In the genomic region with DNA sequence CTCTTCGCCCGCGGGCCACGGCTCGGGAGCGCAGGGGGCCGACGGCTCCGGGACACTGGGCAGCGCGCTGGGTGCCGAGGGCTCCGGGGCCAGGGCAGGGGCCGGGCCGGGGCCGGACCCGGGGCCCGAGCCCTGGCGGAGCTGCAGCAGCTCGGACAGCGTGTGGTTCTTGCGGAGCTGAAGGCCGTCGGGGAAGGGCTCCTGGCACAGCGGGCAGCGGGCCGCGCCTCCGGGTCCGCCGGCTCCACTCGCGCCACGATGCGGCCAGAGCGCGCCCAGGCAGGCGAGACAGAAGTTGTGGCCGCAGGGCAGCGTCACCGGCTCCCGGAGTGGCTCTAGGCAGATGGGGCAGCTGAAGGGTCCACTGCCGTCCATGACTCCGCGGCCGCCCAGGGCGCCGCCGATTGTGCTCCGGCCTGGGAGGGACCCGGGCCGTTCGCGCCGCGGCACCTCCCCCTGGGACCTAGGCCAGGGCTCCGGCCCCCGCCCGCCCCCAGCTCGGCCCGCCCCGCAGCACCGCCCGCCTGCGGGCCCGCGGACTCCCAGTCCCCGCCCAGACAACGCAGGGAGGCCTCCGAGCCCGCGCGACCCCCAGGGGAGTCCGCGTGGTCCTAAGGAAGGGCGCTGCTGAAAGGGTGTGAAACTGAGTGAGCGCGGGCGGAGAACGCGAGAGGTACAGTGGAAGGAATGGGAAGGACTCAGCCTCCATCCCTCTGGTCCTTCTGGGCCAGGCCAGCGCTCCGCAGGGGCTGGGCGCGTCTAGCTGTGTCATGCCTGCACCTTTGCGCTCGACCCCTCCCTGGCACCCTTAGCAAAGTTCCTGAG, we compare ENCODE assay signal across 2 cellular contexts.
TF ChIP-seq lines count a peak whose summit lies in the region.

A gene with protein sequence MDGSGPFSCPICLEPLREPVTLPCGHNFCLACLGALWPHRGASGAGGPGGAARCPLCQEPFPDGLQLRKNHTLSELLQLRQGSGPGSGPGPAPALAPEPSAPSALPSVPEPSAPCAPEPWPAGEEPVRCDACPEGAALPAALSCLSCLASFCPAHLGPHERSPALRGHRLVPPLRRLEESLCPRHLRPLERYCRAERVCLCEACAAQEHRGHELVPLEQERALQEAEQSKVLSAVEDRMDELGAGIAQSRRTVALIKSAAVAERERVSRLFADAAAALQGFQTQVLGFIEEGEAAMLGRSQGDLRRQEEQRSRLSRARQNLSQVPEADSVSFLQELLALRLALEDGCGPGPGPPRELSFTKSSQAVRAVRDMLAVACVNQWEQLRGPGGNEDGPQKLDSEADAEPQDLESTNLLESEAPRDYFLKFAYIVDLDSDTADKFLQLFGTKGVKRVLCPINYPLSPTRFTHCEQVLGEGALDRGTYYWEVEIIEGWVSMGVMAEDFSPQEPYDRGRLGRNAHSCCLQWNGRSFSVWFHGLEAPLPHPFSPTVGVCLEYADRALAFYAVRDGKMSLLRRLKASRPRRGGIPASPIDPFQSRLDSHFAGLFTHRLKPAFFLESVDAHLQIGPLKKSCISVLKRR (minus strand): TSS at position 408 of the 825 bp plus-strand sequence. CDS start 33 bp downstream, at position 375.

TF ChIP-seq in SK-N-SH, 30 proteins besides CTCF, POLR2A, EP300 and RAD21 (continued from another document):
- TF ChIP-seq, protein P1, sequence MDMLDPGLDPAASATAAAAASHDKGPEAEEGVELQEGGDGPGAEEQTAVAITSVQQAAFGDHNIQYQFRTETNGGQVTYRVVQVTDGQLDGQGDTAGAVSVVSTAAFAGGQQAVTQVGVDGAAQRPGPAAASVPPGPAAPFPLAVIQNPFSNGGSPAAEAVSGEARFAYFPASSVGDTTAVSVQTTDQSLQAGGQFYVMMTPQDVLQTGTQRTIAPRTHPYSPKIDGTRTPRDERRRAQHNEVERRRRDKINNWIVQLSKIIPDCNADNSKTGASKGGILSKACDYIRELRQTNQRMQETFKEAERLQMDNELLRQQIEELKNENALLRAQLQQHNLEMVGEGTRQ (IDR thresholded peaks at IDR 0.05; ENCODE audit: borderline replicate concordance, low read depth, low read length) = no peak
TF ChIP-seq in SK-N-SH: peak in this region for 0.

TF ChIP-seq in SK-N-SH treated with all-trans-retinoic acid at 6 μM for 48 hours, 23 proteins besides CTCF, POLR2A, EP300 and RAD21 (continued from another document):
- TF ChIP-seq, protein P2, sequence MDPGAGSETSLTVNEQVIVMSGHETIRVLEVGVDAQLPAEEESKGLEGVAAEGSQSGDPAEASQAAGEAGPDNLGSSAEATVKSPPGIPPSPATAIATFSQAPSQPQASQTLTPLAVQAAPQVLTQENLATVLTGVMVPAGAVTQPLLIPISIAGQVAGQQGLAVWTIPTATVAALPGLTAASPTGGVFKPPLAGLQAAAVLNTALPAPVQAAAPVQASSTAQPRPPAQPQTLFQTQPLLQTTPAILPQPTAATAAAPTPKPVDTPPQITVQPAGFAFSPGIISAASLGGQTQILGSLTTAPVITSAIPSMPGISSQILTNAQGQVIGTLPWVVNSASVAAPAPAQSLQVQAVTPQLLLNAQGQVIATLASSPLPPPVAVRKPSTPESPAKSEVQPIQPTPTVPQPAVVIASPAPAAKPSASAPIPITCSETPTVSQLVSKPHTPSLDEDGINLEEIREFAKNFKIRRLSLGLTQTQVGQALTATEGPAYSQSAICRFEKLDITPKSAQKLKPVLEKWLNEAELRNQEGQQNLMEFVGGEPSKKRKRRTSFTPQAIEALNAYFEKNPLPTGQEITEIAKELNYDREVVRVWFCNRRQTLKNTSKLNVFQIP (CRISPR knock-in tag; IDR thresholded peaks at IDR 0.05; ENCODE audit: borderline replicate concordance, low read depth) = no peak
- TF ChIP-seq ISL1 (CRISPR knock-in tag; IDR thresholded peaks at IDR 0.05) = no peak
- TF ChIP-seq, protein P3, sequence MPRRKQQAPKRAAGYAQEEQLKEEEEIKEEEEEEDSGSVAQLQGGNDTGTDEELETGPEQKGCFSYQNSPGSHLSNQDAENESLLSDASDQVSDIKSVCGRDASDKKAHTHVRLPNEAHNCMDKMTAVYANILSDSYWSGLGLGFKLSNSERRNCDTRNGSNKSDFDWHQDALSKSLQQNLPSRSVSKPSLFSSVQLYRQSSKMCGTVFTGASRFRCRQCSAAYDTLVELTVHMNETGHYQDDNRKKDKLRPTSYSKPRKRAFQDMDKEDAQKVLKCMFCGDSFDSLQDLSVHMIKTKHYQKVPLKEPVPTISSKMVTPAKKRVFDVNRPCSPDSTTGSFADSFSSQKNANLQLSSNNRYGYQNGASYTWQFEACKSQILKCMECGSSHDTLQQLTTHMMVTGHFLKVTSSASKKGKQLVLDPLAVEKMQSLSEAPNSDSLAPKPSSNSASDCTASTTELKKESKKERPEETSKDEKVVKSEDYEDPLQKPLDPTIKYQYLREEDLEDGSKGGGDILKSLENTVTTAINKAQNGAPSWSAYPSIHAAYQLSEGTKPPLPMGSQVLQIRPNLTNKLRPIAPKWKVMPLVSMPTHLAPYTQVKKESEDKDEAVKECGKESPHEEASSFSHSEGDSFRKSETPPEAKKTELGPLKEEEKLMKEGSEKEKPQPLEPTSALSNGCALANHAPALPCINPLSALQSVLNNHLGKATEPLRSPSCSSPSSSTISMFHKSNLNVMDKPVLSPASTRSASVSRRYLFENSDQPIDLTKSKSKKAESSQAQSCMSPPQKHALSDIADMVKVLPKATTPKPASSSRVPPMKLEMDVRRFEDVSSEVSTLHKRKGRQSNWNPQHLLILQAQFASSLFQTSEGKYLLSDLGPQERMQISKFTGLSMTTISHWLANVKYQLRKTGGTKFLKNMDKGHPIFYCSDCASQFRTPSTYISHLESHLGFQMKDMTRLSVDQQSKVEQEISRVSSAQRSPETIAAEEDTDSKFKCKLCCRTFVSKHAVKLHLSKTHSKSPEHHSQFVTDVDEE (CRISPR knock-in tag; IDR thresholded peaks at IDR 0.05) = no peak
- no peak for TF ChIP-seq ZNF8 (CRISPR knock-in tag; IDR thresholded peaks at IDR 0.05)
- TF ChIP-seq ESRRG (CRISPR knock-in tag; IDR thresholded peaks at IDR 0.05) = no peak
- no peak for TF ChIP-seq ZFP30 (CRISPR knock-in tag; IDR thresholded peaks at IDR 0.05)
- TF ChIP-seq SNAI2 (CRISPR knock-in tag; IDR thresholded peaks at IDR 0.05) = no peak
- TF ChIP-seq BACH2 (CRISPR knock-in tag; IDR thresholded peaks at IDR 0.05; ENCODE audit: borderline replicate concordance) = no peak
- TF ChIP-seq ZNF565 (CRISPR knock-in tag; conservative IDR thresholded peaks at IDR 0.05; ENCODE audit: low read depth) = no peak
- no peak for TF ChIP-seq ZFP3 (CRISPR knock-in tag; IDR thresholded peaks at IDR 0.05)
- TF ChIP-seq, protein P4, sequence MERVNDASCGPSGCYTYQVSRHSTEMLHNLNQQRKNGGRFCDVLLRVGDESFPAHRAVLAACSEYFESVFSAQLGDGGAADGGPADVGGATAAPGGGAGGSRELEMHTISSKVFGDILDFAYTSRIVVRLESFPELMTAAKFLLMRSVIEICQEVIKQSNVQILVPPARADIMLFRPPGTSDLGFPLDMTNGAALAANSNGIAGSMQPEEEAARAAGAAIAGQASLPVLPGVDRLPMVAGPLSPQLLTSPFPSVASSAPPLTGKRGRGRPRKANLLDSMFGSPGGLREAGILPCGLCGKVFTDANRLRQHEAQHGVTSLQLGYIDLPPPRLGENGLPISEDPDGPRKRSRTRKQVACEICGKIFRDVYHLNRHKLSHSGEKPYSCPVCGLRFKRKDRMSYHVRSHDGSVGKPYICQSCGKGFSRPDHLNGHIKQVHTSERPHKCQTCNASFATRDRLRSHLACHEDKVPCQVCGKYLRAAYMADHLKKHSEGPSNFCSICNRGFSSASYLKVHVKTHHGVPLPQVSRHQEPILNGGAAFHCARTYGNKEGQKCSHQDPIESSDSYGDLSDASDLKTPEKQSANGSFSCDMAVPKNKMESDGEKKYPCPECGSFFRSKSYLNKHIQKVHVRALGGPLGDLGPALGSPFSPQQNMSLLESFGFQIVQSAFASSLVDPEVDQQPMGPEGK (CRISPR knock-in tag; IDR thresholded peaks at IDR 0.05; ENCODE audit: borderline replicate concordance) = no peak
- TF ChIP-seq OSR1 (CRISPR knock-in tag; IDR thresholded peaks at IDR 0.05) = no peak
- TF ChIP-seq RARB (CRISPR knock-in tag; IDR thresholded peaks at IDR 0.05) = no peak
TF ChIP-seq in SK-N-SH treated with all-trans-retinoic acid at 6 μM for 48 hours: peak in this region for 0.
